In genomic region chr11:69799582-69799981, GRCh38 we compare ENCODE assay signal across 13 cellular contexts. TPM values are rescaled to one million over a fixed set of nuclear protein-coding genes. Genes with fewer than 3 reads are reported as not detected.
DNase-seq lines count a peak whose midpoint lies in the region; FAIRE-seq and TF ChIP-seq lines count a peak whose summit lies in the region.
"Had no signal": no experiment of that assay in that cellular context is flagged by ENCODE, and none has a peak within 500 bp of the region (broad histone marks: within the 10 kb centered on the region; RNA-seq: fewer than 3 reads in every experiment).

No MANE protein-coding gene starts in this region.

- no peaks in the 10 kb centered on the region for H3K27me3 ChIP-seq in SU-DHL-6 (ENCODE audit: low read length)
- H3K27me3 ChIP-seq in spleen (replicated peaks in 1 of 7), result peaks cover 0 to 36% (median 0%) of the 10 kb centered on the region in 7 donors

- no peak overlapping the region for H3K27ac ChIP-seq in SU-DHL-6 (ENCODE audit: low read depth, low read length)
- H3K27ac ChIP-seq in spleen, result no peak overlapping the region

- FAIRE-seq in HTR-8/SVneo (lab: Jason Lieb, UNC), result no peak

- CTCF ChIA-PET in HEK293T (lab: Yijun Ruan, JAX), result no interaction called here

- no peaks in the 10 kb centered on the region for H3K9me2 ChIP-seq in SU-DHL-6 (replicated peaks; ENCODE audit: insufficient read depth, low read length)

- DNase-seq in COLO829 (ENCODE audit: low spot score) (peak; percentile 74), HEK293T (ENCODE audit: extremely low spot score) (peak; percentile 77), germinal center (ENCODE audit: low spot score) (peak; percentile 34), HTR-8/SVneo (ENCODE audit: insufficient read length, low spot score) (no peak), GM19240 (ENCODE audit: insufficient read length, low spot score) (no peak), spleen (no peak)
- no peak for DNase-seq in stimulated activated CD4-positive, alpha-beta T cell treated with anti-CD3 and anti-CD28 coated beads, Interleukin-4, amount 100 ng/mL, for 1 hour
- DNase-seq: left cardiac atrium; stimulated activated CD8-positive, alpha-beta memory T cell treated with anti-CD3 and anti-CD28 coated beads, Interleukin-4, amount 100 ng/mL, for 48 hours; T-helper 1 cell had no signal

- H3K9me3 ChIP-seq in SU-DHL-6 (ENCODE audit: insufficient read depth, low read length) (no peaks in the 10 kb centered on the region), spleen (peaks cover 0 to 11% (median 5%) of the 10 kb centered on the region in 8 donors)

- 18 to 29% (median 24%) methylated on average over 3 of the region's 3 CpGs for WGBS in spleen, 5 donors

- H3K4me2 ChIP-seq in SU-DHL-6 (ENCODE audit: low read depth, low read length, poor library complexity, severe bottlenecking), result no peak overlapping the region

- H3K36me3 ChIP-seq in SU-DHL-6 (ENCODE audit: low read length) (no peaks in the 10 kb centered on the region), spleen (no peaks in the 10 kb centered on the region)

- H3K79me2 ChIP-seq in SU-DHL-6 (ENCODE audit: insufficient read depth, low read length), result no peaks in the 10 kb centered on the region

- H3F3A ChIP-seq in SU-DHL-6 (ENCODE audit: insufficient read depth), result no peaks in the 10 kb centered on the region

- POLR2A ChIA-PET in HEK293T (lab: Yijun Ruan, JAX), result no interaction called here

- H3K9ac ChIP-seq in SU-DHL-6 (ENCODE audit: low read length), result no peak overlapping the region

- H2AFZ ChIP-seq in SU-DHL-6 (ENCODE audit: low read depth, low read length, severe bottlenecking), result peak overlapping the region; percentile 10

- intact Hi-C loops in spleen (cut with DNase I; ENCODE audit: low total_unique reads), result no loop called here

- TF ChIP-seq CTCF in SU-DHL-6 (IDR thresholded peaks at IDR 0.05; ENCODE audit: insufficient read depth, low read length, poor library complexity, severe bottlenecking) (no peak), spleen (IDR thresholded peaks at IDR 0.05 in 8 of 11, conservative IDR thresholded peaks at IDR 0.05 in 3 of 11) (no peak)

- TF ChIP-seq POLR2A in spleen (IDR thresholded peaks at IDR 0.05), result no peak

- H3K4me3 ChIP-seq in SU-DHL-6 (ENCODE audit: insufficient read depth, low read length, poor library complexity, severe bottlenecking) (no peak overlapping the region), spleen (no peak overlapping the region)

- H4K20me1 ChIP-seq in SU-DHL-6 (ENCODE audit: low read depth, low read length), result no peaks in the 10 kb centered on the region

- no peaks in the 10 kb centered on the region for H3K4me1 ChIP-seq in spleen

TF ChIP-seq in HEK293T, 16 proteins besides CTCF, POLR2A, EP300 and RAD21:
- TF ChIP-seq FOXM1 (IDR thresholded peaks at IDR 0.05; ENCODE audit: borderline replicate concordance) (no peak), PKNOX1 (IDR thresholded peaks at IDR 0.05) (no peak), ZNF384 (IDR thresholded peaks at IDR 0.05) (no peak), BHLHE40 (IDR thresholded peaks at IDR 0.05; ENCODE audit: borderline replicate concordance) (no peak), CTBP1 (IDR thresholded peaks at IDR 0.05; ENCODE audit: borderline replicate concordance) (no peak), SUZ12 (IDR thresholded peaks at IDR 0.05) (no peak), HDGF (IDR thresholded peaks at IDR 0.05; ENCODE audit: borderline replicate concordance) (no peak)

RNA-seq across cellular contexts. Expression of gene FGF3, which starts 19.6 kb away (rescaled TPM):
- not detected for total RNA-seq in spleen
- polyA plus RNA-seq in spleen, result not detected
- total RNA-seq: activated T-helper 2 cell treated with anti-CD3 and anti-CD28 coated beads, Interferon-gamma antibody, Interleukin-2, Interleukin-4, amounts not matched to agents 10 μg/mL and 5 μg/mL and 100 μg/mL, durations not matched to agents 14 hours and 24 hours and 36 hours; left cardiac atrium; pulmonary artery endothelial cell had no signal

RNA-seq across cellular contexts. Expression of gene FGF4, which starts 24.4 kb away (rescaled TPM):
- not detected for total RNA-seq in spleen
- not detected for polyA plus RNA-seq in spleen
- total RNA-seq: activated T-helper 2 cell treated with anti-CD3 and anti-CD28 coated beads, Interferon-gamma antibody, Interleukin-2, Interleukin-4, amounts not matched to agents 10 μg/mL and 5 μg/mL and 100 μg/mL, durations not matched to agents 14 hours and 24 hours and 36 hours; left cardiac atrium; pulmonary artery endothelial cell had no signal

Comparison
In these comparisons a context has a peak if more than half of its experiments do, and no peak if none do; other contexts are left out.
1. DNase-seq: peak in COLO829 (single experiment), HEK293T (single experiment) and germinal center (single experiment); none in HTR-8/SVneo (single experiment), GM19240 (single experiment), spleen (single experiment) and stimulated activated CD4-positive, alpha-beta T cell treated with anti-CD3 and anti-CD28 coated beads, Interleukin-4, amount 100 ng/mL, for 1 hour (single experiment).